Comparison of ENCODE assay signal across 2 cellular contexts in genomic region chr11:130118165-130118564, GRCh38.
TF ChIP-seq lines count a peak whose summit lies in the region.

No MANE protein-coding gene starts in this region.

TF ChIP-seq in GM12878, 131 proteins besides CTCF, POLR2A, EP300 and RAD21:
- TF ChIP-seq NR2F1 (conservative IDR thresholded peaks at IDR 0.05) (0 out of 2 replicates have a peak, but pooled peaks have one; percentile 34), NBN (IDR thresholded peaks at IDR 0.05) (no peak), JUND (IDR thresholded peaks at IDR 0.05; ENCODE audit: low read depth, low read length) (no peak), KLF5 (IDR thresholded peaks at IDR 0.05; ENCODE audit: partially characterized antibody) (no peak), NFIC (IDR thresholded peaks at IDR 0.05; ENCODE audit: low read depth, low read length) (no peak; the same call in 1 of the 2 replicates), E2F4 (IDR thresholded peaks at IDR 0.05; ENCODE audit: low read depth, low read length) (no peak), MTA2 (IDR thresholded peaks at IDR 0.05; ENCODE audit: low read depth) (no peak), HDAC6 (IDR thresholded peaks at IDR 0.05; ENCODE audit: unreplicated experiment) (no peak), RUNX3 (IDR thresholded peaks at IDR 0.05; ENCODE audit: low read length) (peak; percentile 59), CUX1 (IDR thresholded peaks at IDR 0.05; ENCODE audit: insufficient replicate concordance, low read depth, low read length) (no peak), ETV6 (conservative IDR thresholded peaks at IDR 0.05 in 1 of 2, IDR thresholded peaks at IDR 0.05 in 1 of 2; ENCODE audit: borderline replicate concordance in 1 of 2, low read depth in 1 of 2) (peak in 1 of 2 experiments; percentile 28; a peak in 1 of 4 replicates), ESRRA (IDR thresholded peaks at IDR 0.05; ENCODE audit: low read length) (no peak), JUNB (IDR thresholded peaks at IDR 0.05) (peak; percentile 47; the same call in 1 of the 2 replicates), MXI1 (IDR thresholded peaks at IDR 0.05; ENCODE audit: low read depth, low read length) (no peak), ATF2 (IDR thresholded peaks at IDR 0.05; ENCODE audit: low read length) (peak; percentile 67), SMAD1 (IDR thresholded peaks at IDR 0.05; ENCODE audit: low read depth, partially characterized antibody) (no peak), ATF7 (IDR thresholded peaks at IDR 0.05; ENCODE audit: low read depth) (peak; percentile 88)

TF ChIP-seq in SK-N-SH, 30 proteins besides CTCF, POLR2A, EP300 and RAD21:
- TF ChIP-seq ELF1 (IDR thresholded peaks at IDR 0.05) (no peak), SMC3 (IDR thresholded peaks at IDR 0.05; ENCODE audit: low read depth, low read length) (no peak), GABPA (IDR thresholded peaks at IDR 0.05; ENCODE audit: low read depth) (no peak), MAX (IDR thresholded peaks at IDR 0.05; ENCODE audit: low read depth) (no peak), YY1 (IDR thresholded peaks at IDR 0.05; ENCODE audit: low read depth) (no peak), SIN3A (IDR thresholded peaks at IDR 0.05; ENCODE audit: borderline replicate concordance, low read depth, low read length) (no peak), TAF1 (IDR thresholded peaks at IDR 0.05; ENCODE audit: borderline replicate concordance, low read depth, low read length) (no peak), NFIC (IDR thresholded peaks at IDR 0.05; ENCODE audit: borderline replicate concordance) (no peak), FOXM1 (IDR thresholded peaks at IDR 0.05; ENCODE audit: low read depth) (no peak), NRF1 (IDR thresholded peaks at IDR 0.05; ENCODE audit: low read depth, low read length) (no peak), PBX3 (IDR thresholded peaks at IDR 0.05) (no peak), EZH2phosphoT487 (IDR thresholded peaks at IDR 0.05; ENCODE audit: borderline replicate concordance, low read depth) (no peak), ZBTB33 (IDR thresholded peaks at IDR 0.05; ENCODE audit: borderline replicate concordance, low read depth) (no peak)
